9 cellular contexts compared by ENCODE assay signal in genomic region chr6:90369651-90370050, GRCh38.
A peak's percentile ranks its signal among the peaks of the same experiment; 100 is the strongest.
DNase-seq lines count a peak whose midpoint lies in the region; ATAC-seq and TF ChIP-seq lines count a peak whose summit lies in the region.
"Had no signal": no experiment of that assay in that cellular context is flagged by ENCODE, and none has a peak within 500 bp of the region (broad histone marks: within the 10 kb centered on the region; RNA-seq: fewer than 3 reads in every experiment).

No MANE protein-coding gene starts in this region.

- H3K9me3 ChIP-seq in lower lobe of right lung (no peaks in the 10 kb centered on the region), thyroid gland (no peaks in the 10 kb centered on the region)

- ATAC-seq in activated CD4-positive, alpha-beta T cell treated with anti-CD3 and anti-CD28 coated beads for 36 hours = no peak
- no peak for ATAC-seq in lower lobe of right lung
- no peak for ATAC-seq in stimulated activated naive B cell treated with anti-CD40 and anti-IgM and Interleukin-4, amounts not matched to agents 10 μg/mL and 1 μg/mL and 100 μg/mL, for 72 hours (replicated peaks)

- POLR2A ChIA-PET in activated CD4-positive, alpha-beta T cell treated with anti-CD3 and anti-CD28 coated beads for 36 hours (lab: Charles Lee) = no interaction called here

- DNase-seq in activated CD4-positive, alpha-beta T cell treated with anti-CD3 and anti-CD28 coated beads for 36 hours = no peak
- DNase-seq in activated CD4-positive, alpha-beta T cell treated with anti-CD3 and anti-CD28 coated beads, Interleukin-2, amount 50 U/mL, for 48 hours = no peak
- peak; percentile 68 for DNase-seq in astrocyte of the cerebellum (ENCODE audit: low read depth)
- DNase-seq in lower lobe of right lung = no peak
- DNase-seq in thyroid gland = no peak
- DNase-seq in stimulated activated naive B cell treated with anti-CD40 and anti-IgM and Interleukin-4, amounts not matched to agents 10 μg/mL and 1 μg/mL and 100 μg/mL, for 72 hours = no peak
- DNase-seq in middle frontal gyrus (ENCODE audit: extremely low spot score, low spot score) = no peak
- no peak for DNase-seq in NCI-H446 (lab: John Stamatoyannopoulos, UW)
- DNase-seq: activated naive CD4-positive, alpha-beta T cell treated with anti-CD3 and anti-CD28 coated beads, Interleukin-2, amount 50 U/mL, for 16 hours had no signal

- no peaks in the 10 kb centered on the region for H3K27me3 Mint-ChIP-seq in activated CD4-positive, alpha-beta T cell treated with anti-CD3 and anti-CD28 coated beads for 36 hours
- H3K27me3 Mint-ChIP-seq in stimulated activated naive B cell treated with anti-CD40 and anti-IgM and Interleukin-4, amounts not matched to agents 10 μg/mL and 1 μg/mL and 100 μg/mL, for 72 hours = no peaks in the 10 kb centered on the region

- WGBS in thyroid gland, 2 donors = 90 to 91% methylated on average over 6 of the region's 6 CpGs

- CTCF ChIA-PET in activated CD4-positive, alpha-beta T cell treated with anti-CD3 and anti-CD28 coated beads for 36 hours (lab: Charles Lee) = interaction anchor here (0.6 to 1.4 kb wide), 4 partner anchors 86 to 109 kb away, joined by 3 to 4 read pairs (median 4); no protein-coding TSS in a partner anchor

- H3K27me3 ChIP-seq in lower lobe of right lung (ENCODE audit: low read depth) (no peaks in the 10 kb centered on the region), thyroid gland (no peaks in the 10 kb centered on the region)

- peak overlapping the region; percentile 24 for H3K27ac Mint-ChIP-seq in activated CD4-positive, alpha-beta T cell treated with anti-CD3 and anti-CD28 coated beads for 36 hours
- H3K27ac Mint-ChIP-seq in stimulated activated naive B cell treated with anti-CD40 and anti-IgM and Interleukin-4, amounts not matched to agents 10 μg/mL and 1 μg/mL and 100 μg/mL, for 72 hours = no peak overlapping the region

- no peaks in the 10 kb centered on the region for H3K36me3 Mint-ChIP-seq in activated CD4-positive, alpha-beta T cell treated with anti-CD3 and anti-CD28 coated beads for 36 hours (ENCODE audit: low read depth)
- no peaks in the 10 kb centered on the region for H3K36me3 Mint-ChIP-seq in stimulated activated naive B cell treated with anti-CD40 and anti-IgM and Interleukin-4, amounts not matched to agents 10 μg/mL and 1 μg/mL and 100 μg/mL, for 72 hours

- no peak overlapping the region for H3K4me3 ChIP-seq in astrocyte of the cerebellum (ENCODE audit: low read depth, low read length)
- H3K4me3 ChIP-seq in lower lobe of right lung = no peak overlapping the region
- H3K4me3 ChIP-seq in thyroid gland (replicated peaks in 1 of 3) = no peak overlapping the region

- peaks cover 22% of the 10 kb centered on the region for H3K4me1 Mint-ChIP-seq in activated CD4-positive, alpha-beta T cell treated with anti-CD3 and anti-CD28 coated beads for 36 hours
- peaks cover 17 to 36% of the 10 kb centered on the region in 2 donors for H3K4me1 Mint-ChIP-seq in stimulated activated naive B cell treated with anti-CD40 and anti-IgM and Interleukin-4, amounts not matched to agents 10 μg/mL and 1 μg/mL and 100 μg/mL, for 72 hours

- H3K4me1 ChIP-seq in lower lobe of right lung (peaks cover 14% of the 10 kb centered on the region), thyroid gland (peaks cover 20% of the 10 kb centered on the region in 2 donors)

- TF ChIP-seq CTCF in astrocyte of the cerebellum (IDR thresholded peaks at IDR 0.05; ENCODE audit: low read depth, low read length, missing control alignments) (no peak), lower lobe of right lung (IDR thresholded peaks at IDR 0.05) (no peak), thyroid gland (IDR thresholded peaks at IDR 0.05) (no peak)

- no peak overlapping the region for H3K4me3 Mint-ChIP-seq in activated CD4-positive, alpha-beta T cell treated with anti-CD3 and anti-CD28 coated beads for 36 hours
- H3K4me3 Mint-ChIP-seq in stimulated activated naive B cell treated with anti-CD40 and anti-IgM and Interleukin-4, amounts not matched to agents 10 μg/mL and 1 μg/mL and 100 μg/mL, for 72 hours = no peak overlapping the region

- in situ Hi-C loops in astrocyte of the cerebellum (cut with HindIII; ENCODE audit: low sequenced_read_pairs) = loop anchor here (5.0 kb wide), 1 partner anchor 82 kb away; no protein-coding TSS in a partner anchor

- no peak for TF ChIP-seq POLR2A in thyroid gland (IDR thresholded peaks at IDR 0.05)

- peaks cover 4% of the 10 kb centered on the region for H3K9me3 Mint-ChIP-seq in activated CD4-positive, alpha-beta T cell treated with anti-CD3 and anti-CD28 coated beads for 36 hours (ENCODE audit: low read depth)
- H3K9me3 Mint-ChIP-seq in stimulated activated naive B cell treated with anti-CD40 and anti-IgM and Interleukin-4, amounts not matched to agents 10 μg/mL and 1 μg/mL and 100 μg/mL, for 72 hours = peaks cover 0 to 4% of the 10 kb centered on the region in 2 donors

- intact Hi-C loops in activated CD4-positive, alpha-beta T cell treated with anti-CD3 and anti-CD28 coated beads for 36 hours (cut with DNase I, micrococcal nuclease) = loop anchor here (1.0 kb wide), 2 partner anchors 17 to 29 kb away; no protein-coding TSS in a partner anchor
- intact Hi-C loops in lower lobe of right lung (cut with DNase I) (no loop called here), thyroid gland (cut with DNase I) (loop anchor here (5.0 kb wide), 1 partner anchor 72 kb away; the partner anchor contains the start of gene BACH2)

- no peaks in the 10 kb centered on the region for H3K36me3 ChIP-seq in lower lobe of right lung
- no peaks in the 10 kb centered on the region for H3K36me3 ChIP-seq in thyroid gland

- H3K27ac ChIP-seq in lower lobe of right lung = peak overlapping the region; percentile 43
- peak overlapping the region; percentile 71 to 96 (median 73) for H3K27ac ChIP-seq in thyroid gland
